20 cellular contexts compared by ENCODE assay signal in the genomic region with DNA sequence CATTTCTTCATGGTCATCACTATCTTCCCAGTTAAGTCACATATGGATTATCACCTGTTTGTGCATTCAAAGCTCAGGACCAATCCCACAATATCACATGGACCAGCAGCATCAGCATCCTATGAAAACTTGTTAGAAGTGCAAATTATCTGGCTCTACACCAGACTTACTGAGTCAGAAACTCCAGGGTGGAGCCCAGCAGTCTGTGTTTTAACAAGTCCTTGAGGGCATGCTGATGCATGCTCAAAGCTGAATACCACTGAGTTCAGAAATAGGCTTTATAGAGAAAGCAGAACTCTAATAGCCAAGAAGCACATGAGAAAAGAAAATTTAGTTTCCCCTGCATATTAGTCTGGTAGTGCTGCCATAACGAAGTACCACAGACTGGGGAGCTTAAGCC.
DNase-seq lines count a peak whose midpoint lies in the region; ATAC-seq lines count a peak whose summit lies in the region.
"Had no signal": no experiment of that assay in that cellular context is flagged by ENCODE, and none has a peak within 500 bp of the region (broad histone marks: within the 10 kb centered on the region; RNA-seq: fewer than 3 reads in every experiment).

No MANE protein-coding gene starts in this region.

- DNase-seq in A172 (ENCODE audit: low spot score) (peak; percentile 4), M059J (ENCODE audit: low read depth) (peak; percentile 53), T1000 (lab: John Stamatoyannopoulos, UW) (peak; percentile 5), epithelial cell of prostate (ENCODE audit: low read depth, low spot score) (peak; percentile 44), NOMO-1 treated with DMSO at 0.1 percent for 48 hours (lab: John Stamatoyannopoulos, UW; ENCODE audit: unreplicated experiment) (no peak), AML-193 (lab: John Stamatoyannopoulos, UW) (no peak)
- DNase-seq: 8988T, DMS79 treated with DMSO at 0.1 percent for 48 hours, H9, HFFc6, NCI-H1417, NCI-H187 treated with DMSO at 0.1 percent for 48 hours, NCI-H2107, NCI-H226, NCI-H510A treated with DMSO at 0.1 percent for 48 hours, NCI-H748 treated with DMSO at 0.1 percent for 48 hours had no signal

- ATAC-seq in GM21717 (IDR thresholded peaks at IDR 0.05; ENCODE audit: unreplicated experiment) (no peak), HG03175 (IDR thresholded peaks at IDR 0.05; ENCODE audit: unreplicated experiment) (no peak)

- H3K27ac ChIP-seq in epithelial cell of prostate = no peak overlapping the region
- H3K27ac ChIP-seq: C4-2B, SJSA1 had no signal

Comparison
In these comparisons a context has a peak if more than half of its experiments do, and no peak if none do; other contexts are left out.
1. DNase-seq: peak in A172 (single experiment), M059J (single experiment), T1000 (single experiment) and epithelial cell of prostate (single experiment); none in NOMO-1 treated with DMSO at 0.1 percent for 48 hours (single experiment) and AML-193 (0 of 2).